ENCODE assay signal across 8 cellular contexts in the genomic region with DNA sequence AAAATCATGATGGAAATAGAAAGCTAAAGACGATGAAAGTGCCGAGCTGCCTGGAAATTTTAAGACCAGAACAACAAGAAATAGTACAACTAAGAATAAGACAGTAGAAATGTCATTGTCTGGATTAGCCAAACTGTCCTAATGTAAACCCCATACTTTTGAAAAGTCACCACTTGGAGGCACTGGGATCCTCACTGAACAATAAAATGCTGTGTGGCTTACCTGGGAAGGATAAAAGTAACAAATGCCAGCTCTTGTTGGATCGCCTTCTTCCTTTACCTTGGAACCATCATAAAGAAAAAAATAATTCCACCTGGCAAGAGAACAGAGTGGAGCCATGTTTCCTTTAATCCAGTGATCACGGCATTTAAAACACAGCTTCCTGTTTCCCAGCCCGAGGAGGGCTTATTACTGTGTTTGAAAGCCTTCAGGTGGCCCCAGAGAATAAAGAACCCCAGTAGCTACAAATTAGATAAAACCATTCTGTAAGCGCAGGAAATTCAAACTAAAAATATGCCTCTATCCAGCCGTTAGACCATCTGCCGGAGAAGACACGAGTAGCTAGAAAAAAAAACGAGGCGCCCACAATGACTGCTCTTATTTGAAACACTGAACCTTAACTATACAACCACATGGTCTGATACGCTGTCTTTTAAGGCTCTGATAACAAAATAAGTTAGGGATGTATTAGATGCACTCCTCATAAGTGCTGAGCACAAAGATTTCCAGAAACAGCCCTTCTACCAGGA. TPM values are rescaled to one million over a fixed set of nuclear protein-coding genes. Genes with fewer than 3 reads are reported as not detected.
A peak's percentile ranks its signal among the peaks of the same experiment; 100 is the strongest.
DNase-seq lines count a peak whose midpoint lies in the region; FAIRE-seq and TF ChIP-seq lines count a peak whose summit lies in the region.

No MANE protein-coding gene starts in this region.

- no peaks in the 10 kb centered on the region for H3K36me3 ChIP-seq in neural cell (ENCODE audit: insufficient read depth, low read length)

- H3K4me3 ChIP-seq in GM12864 (ENCODE audit: low read depth, low read length) (peak overlapping the region; percentile 55), neural cell (ENCODE audit: low read length) (peak overlapping the region; percentile 49)

- TF ChIP-seq RAD21 in neural cell (conservative IDR thresholded peaks at IDR 0.05) = peak; percentile 9

- no peak overlapping the region for H3K4me2 ChIP-seq in neural cell (ENCODE audit: low read length)

- H3K9me2 ChIP-seq in neural cell (ENCODE audit: insufficient read depth, low read length) = no peaks in the 10 kb centered on the region

- no peaks in the 10 kb centered on the region for H3K9me3 ChIP-seq in neural cell (ENCODE audit: low read length)

- DNase-seq in GM12864 (ENCODE audit: low read depth) (no peak), NCI-H2081 treated with DMSO at 0.1 percent for 48 hours (lab: John Stamatoyannopoulos, UW) (peak; percentile 59), cerebellum (ENCODE audit: low spot score) (peak; percentile 58), frontal cortex (ENCODE audit: low spot score in 2 of 2) (no peak), SKM-1 treated with dmso at 0.1 percent for 144 hours (lab: John Stamatoyannopoulos, UW; ENCODE audit: unreplicated experiment) (no peak), NOMO-1 treated with DMSO at 0.1 percent for 48 hours (lab: John Stamatoyannopoulos, UW; ENCODE audit: unreplicated experiment) (no peak)
- DNase-seq in stimulated activated CD4-positive, alpha-beta T cell treated with anti-CD3 and anti-CD28 coated beads, Interleukin-4, amount 100 ng/mL, for 4 hours = no peak

- no peak overlapping the region for H2AFZ ChIP-seq in neural cell (ENCODE audit: low read depth, low read length)

- H3K27me3 ChIP-seq in neural cell (ENCODE audit: insufficient read depth, low read depth, low read length) = no peaks in the 10 kb centered on the region

- TF ChIP-seq CTCF in GM12864 (IDR thresholded peaks at IDR 0.05; ENCODE audit: low read depth, low read length, missing control alignments) = peak; percentile 15
- no peak for TF ChIP-seq CTCF in neural cell (IDR thresholded peaks at IDR 0.05; ENCODE audit: poor library complexity, severe bottlenecking)

- H3K79me2 ChIP-seq in neural cell (replicated peaks; ENCODE audit: insufficient read depth, low read length) = peaks cover 29% of the 10 kb centered on the region

- no peaks in the 10 kb centered on the region for H4K20me1 ChIP-seq in neural cell (ENCODE audit: insufficient read depth)

- H3K9ac ChIP-seq in neural cell (ENCODE audit: low read length) = no peak overlapping the region

- H3F3A ChIP-seq in neural cell (ENCODE audit: insufficient read depth, low read length, poor library complexity, severe bottlenecking) = no peaks in the 10 kb centered on the region

- H3K27ac ChIP-seq in neural cell (ENCODE audit: low read length) = no peak overlapping the region

- no peak for TF ChIP-seq EP300 in neural cell (conservative IDR thresholded peaks at IDR 0.05; ENCODE audit: poor library complexity, severe bottlenecking)

- FAIRE-seq in frontal cortex (lab: Jason Lieb, UNC) = no peak

TF ChIP-seq in neural cell, 6 proteins besides CTCF, POLR2A, EP300 and RAD21:
- TF ChIP-seq SMC3 (conservative IDR thresholded peaks at IDR 0.05; ENCODE audit: poor library complexity) (peak; percentile 10), EZH2 (IDR thresholded peaks at IDR 0.05; ENCODE audit: borderline replicate concordance, insufficient read depth, low read length, poor library complexity, severe bottlenecking) (no peak)

RNA-seq across cellular contexts. Expression of gene HPS4, which starts 4.4 kb away (rescaled TPM):
- total RNA-seq in cerebellum (37.7 TPM), frontal cortex (28.1 TPM)
- 51.9 and 54.1 TPM in 2 replicates for polyA plus RNA-seq in neural cell
- polyA minus RNA-seq in neural cell = 54.5 and 56.6 TPM in 2 replicates

RNA-seq across cellular contexts. Expression of gene SRRD, which starts 4.5 kb away (rescaled TPM):
- total RNA-seq in cerebellum (14.7 TPM), frontal cortex (13.5 TPM)
- polyA plus RNA-seq in neural cell = 29.3 and 33.9 TPM in 2 replicates
- polyA minus RNA-seq in neural cell = 36.8 and 39.7 TPM in 2 replicates

RNA-seq across cellular contexts. Expression of gene TFIP11, which starts 33.1 kb away (rescaled TPM):
- 22.8 TPM for total RNA-seq in cerebellum
- polyA plus RNA-seq in neural cell = 24.9 and 49.8 TPM in 2 replicates
- polyA minus RNA-seq in neural cell = 46.5 and 53.3 TPM in 2 replicates
- 45.7 TPM for total RNA-seq in frontal cortex

RNA-seq across cellular contexts. Expression of gene ASPHD2, which starts 50.2 kb away (rescaled TPM):
- 6.7 TPM for total RNA-seq in cerebellum
- polyA plus RNA-seq in neural cell = 16.7 and 18.7 TPM in 2 replicates
- polyA minus RNA-seq in neural cell = 28.1 and 29.0 TPM in 2 replicates
- 14.3 TPM for total RNA-seq in frontal cortex

Comparison
In these comparisons a context has a peak if more than half of its experiments do, and no peak if none do; other contexts are left out.
1. DNase-seq: peak in NCI-H2081 treated with DMSO at 0.1 percent for 48 hours (single experiment) and cerebellum (single experiment); none in GM12864 (single experiment), stimulated activated CD4-positive, alpha-beta T cell treated with anti-CD3 and anti-CD28 coated beads, Interleukin-4, amount 100 ng/mL, for 4 hours (0 of 2), frontal cortex (0 of 2), SKM-1 treated with dmso at 0.1 percent for 144 hours (single experiment) and NOMO-1 treated with DMSO at 0.1 percent for 48 hours (single experiment).